Comparison of ENCODE assay signal across 15 cellular contexts in the genomic region with DNA sequence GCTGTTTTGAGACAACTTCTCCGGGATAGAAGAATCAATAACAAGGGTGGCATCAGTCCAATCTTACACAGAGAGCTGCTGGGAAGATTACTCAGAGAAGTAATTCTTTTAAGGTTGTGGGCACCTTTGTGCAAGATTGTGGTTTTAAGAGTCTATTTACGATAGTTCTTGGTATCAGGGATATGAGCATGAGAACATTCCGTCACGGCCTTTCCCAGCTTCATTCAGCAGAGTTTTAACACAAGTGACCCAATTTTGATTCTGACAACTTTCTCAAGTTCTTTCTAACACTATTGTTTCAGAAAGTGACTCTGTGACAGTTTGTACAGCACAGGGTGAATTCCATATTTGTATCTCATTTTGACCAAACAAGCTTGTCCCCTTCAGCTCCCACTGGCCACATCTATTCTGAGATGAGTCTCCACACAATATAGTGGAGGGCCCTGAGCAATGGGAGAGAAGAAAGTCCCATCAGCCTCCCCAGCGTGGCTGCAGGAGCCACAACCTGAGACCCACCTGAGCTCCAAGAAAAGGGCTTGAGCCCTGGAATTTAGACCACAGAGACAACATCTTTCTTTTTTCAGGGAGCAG.
A peak's percentile ranks its signal among the peaks of the same experiment; 100 is the strongest.
DNase-seq lines count a peak whose midpoint lies in the region.
"Had no signal": no experiment of that assay in that cellular context is flagged by ENCODE, and none has a peak within 500 bp of the region (broad histone marks: within the 10 kb centered on the region; RNA-seq: fewer than 3 reads in every experiment).

No MANE protein-coding gene starts in this region.

- intact Hi-C loops in activated CD4-positive, alpha-beta T cell treated with anti-CD3 and anti-CD28 coated beads, Interleukin-2, amount 10 ng/mL, durations not matched to agents 24 days and 14 days (cut with micrococcal nuclease) = no loop called here
- intact Hi-C loops in CD4-positive, alpha-beta memory T cell (cut with micrococcal nuclease) = no loop called here
- intact Hi-C loops in activated CD4-positive, alpha-beta memory T cell treated with anti-CD3 and anti-CD28 coated beads for 36 hours (cut with micrococcal nuclease) = loop anchor here (1.0 to 2.0 kb wide), 2 partner anchors 21 to 112 kb away; no protein-coding TSS in a partner anchor

- H3K4me3 ChIP-seq in CD4-positive, alpha-beta memory T cell (ENCODE audit: low read length in 2 of 2) = no peak overlapping the region
- no peak overlapping the region for H3K4me3 ChIP-seq in effector memory CD4-positive, alpha-beta T cell (ENCODE audit: insufficient read depth, low read depth, low read length, poor library complexity, severe bottlenecking)
- H3K4me3 ChIP-seq: spleen had no signal

- peaks cover 25% of the 10 kb centered on the region for H3K4me1 Mint-ChIP-seq in activated CD4-positive, alpha-beta T cell treated with anti-CD3 and anti-CD28 coated beads, Interleukin-2, amount 10 ng/mL, durations not matched to agents 24 days and 14 days
- H3K4me1 Mint-ChIP-seq in CD4-positive, alpha-beta memory T cell = peaks cover 20 to 51% (median 38%) of the 10 kb centered on the region in 4 donors
- H3K4me1 Mint-ChIP-seq in activated CD4-positive, alpha-beta memory T cell treated with anti-CD3 and anti-CD28 coated beads for 36 hours (ENCODE audit: low read depth) = peaks cover 44% of the 10 kb centered on the region

- CTCF ChIA-PET in CD4-positive, alpha-beta memory T cell (lab: Charles Lee; ENCODE audit: partially characterized antibody) = interaction anchor here (0.9 to 3.8 kb wide), 5 partner anchors 17 to 138 kb away, joined by 3 to 13 read pairs (median 3); no protein-coding TSS in a partner anchor
- CTCF ChIA-PET in activated CD4-positive, alpha-beta memory T cell treated with anti-CD3 and anti-CD28 coated beads for 36 hours (lab: Charles Lee) = interaction anchor here (0.6 to 11.1 kb wide), 8 partner anchors 14 to 225 kb away, joined by 3 to 155 read pairs (median 6); no protein-coding TSS in a partner anchor

- H3K27me3 ChIP-seq in CD4-positive, alpha-beta memory T cell (ENCODE audit: insufficient read depth, low read length) = no peaks in the 10 kb centered on the region
- H3K27me3 ChIP-seq in effector memory CD4-positive, alpha-beta T cell (replicated peaks; ENCODE audit: control insufficient read depth, insufficient read depth, low read length, poor library complexity, severe bottlenecking) = no peaks in the 10 kb centered on the region

- no peaks in the 10 kb centered on the region for H3K27me3 Mint-ChIP-seq in activated CD4-positive, alpha-beta T cell treated with anti-CD3 and anti-CD28 coated beads, Interleukin-2, amount 10 ng/mL, durations not matched to agents 24 days and 14 days
- peaks cover 4 to 12% of the 10 kb centered on the region in 2 donors for H3K27me3 Mint-ChIP-seq in CD4-positive, alpha-beta memory T cell
- peaks cover 9% of the 10 kb centered on the region for H3K27me3 Mint-ChIP-seq in activated CD4-positive, alpha-beta memory T cell treated with anti-CD3 and anti-CD28 coated beads for 36 hours

- no peaks in the 10 kb centered on the region for H3K9me3 ChIP-seq in CD4-positive, alpha-beta memory T cell (ENCODE audit: control insufficient read depth in 1 of 2, low read length in 2 of 2)
- H3K9me3 ChIP-seq in effector memory CD4-positive, alpha-beta T cell (ENCODE audit: control insufficient read depth, low read length) = no peaks in the 10 kb centered on the region
- H3K9me3 ChIP-seq: spleen had no signal

- peak overlapping the region; percentile 75 for H3K27ac Mint-ChIP-seq in activated CD4-positive, alpha-beta T cell treated with anti-CD3 and anti-CD28 coated beads, Interleukin-2, amount 10 ng/mL, durations not matched to agents 24 days and 14 days
- peak overlapping the region; percentile 56 to 95 (median 91) for H3K27ac Mint-ChIP-seq in CD4-positive, alpha-beta memory T cell
- peak overlapping the region; percentile 81 for H3K27ac Mint-ChIP-seq in activated CD4-positive, alpha-beta memory T cell treated with anti-CD3 and anti-CD28 coated beads for 36 hours
- H3K27ac Mint-ChIP-seq: memory B cell had no signal

- H3K36me3 ChIP-seq in CD4-positive, alpha-beta memory T cell (ENCODE audit: insufficient read depth, low read length) = no peaks in the 10 kb centered on the region
- H3K36me3 ChIP-seq in effector memory CD4-positive, alpha-beta T cell (ENCODE audit: control insufficient read depth, insufficient read depth, low read length) = no peaks in the 10 kb centered on the region
- H3K36me3 ChIP-seq: spleen had no signal

- peak overlapping the region; percentile 51 for H3K4me3 Mint-ChIP-seq in activated CD4-positive, alpha-beta T cell treated with anti-CD3 and anti-CD28 coated beads, Interleukin-2, amount 10 ng/mL, durations not matched to agents 24 days and 14 days
- H3K4me3 Mint-ChIP-seq in CD4-positive, alpha-beta memory T cell = peak overlapping the region; percentile 29 to 90 (median 74)
- H3K4me3 Mint-ChIP-seq in activated CD4-positive, alpha-beta memory T cell treated with anti-CD3 and anti-CD28 coated beads for 36 hours = peak overlapping the region; percentile 52
- H3K4me3 Mint-ChIP-seq: memory B cell had no signal

- H3K4me1 ChIP-seq in CD4-positive, alpha-beta memory T cell (ENCODE audit: insufficient read depth, low read length) = peaks cover 27% of the 10 kb centered on the region
- peaks cover 8% of the 10 kb centered on the region for H3K4me1 ChIP-seq in effector memory CD4-positive, alpha-beta T cell (ENCODE audit: control insufficient read depth, insufficient read depth, low read length, poor library complexity, severe bottlenecking)
- H3K4me1 ChIP-seq: spleen had no signal

- POLR2A ChIA-PET in CD4-positive, alpha-beta memory T cell (lab: Charles Lee; ENCODE audit: partially characterized antibody) = interaction anchor here (1.8 kb wide), 1 partner anchor 23 kb away, joined by 4 read pairs; no protein-coding TSS in a partner anchor
- POLR2A ChIA-PET in activated CD4-positive, alpha-beta memory T cell treated with anti-CD3 and anti-CD28 coated beads for 36 hours (lab: Charles Lee) = interaction anchor here (0.7 to 1.5 kb wide), 2 partner anchors 15 to 79 kb away, joined by 3 to 7 read pairs; no protein-coding TSS in a partner anchor

- no peaks in the 10 kb centered on the region for H3K9me3 Mint-ChIP-seq in activated CD4-positive, alpha-beta T cell treated with anti-CD3 and anti-CD28 coated beads, Interleukin-2, amount 10 ng/mL, durations not matched to agents 24 days and 14 days
- H3K9me3 Mint-ChIP-seq in CD4-positive, alpha-beta memory T cell = peaks cover 0 to 3% (median 0%) of the 10 kb centered on the region in 8 donors
- H3K9me3 Mint-ChIP-seq in activated CD4-positive, alpha-beta memory T cell treated with anti-CD3 and anti-CD28 coated beads for 36 hours = no peaks in the 10 kb centered on the region
- H3K9me3 Mint-ChIP-seq: memory B cell had no signal

- peak overlapping the region; percentile 38 for H3K27ac ChIP-seq in CD4-positive, alpha-beta memory T cell (ENCODE audit: low read depth, low read length)
- H3K27ac ChIP-seq in effector memory CD4-positive, alpha-beta T cell (ENCODE audit: insufficient read depth, low read length, poor library complexity, severe bottlenecking) = peak overlapping the region; percentile 55

- H3K36me3 Mint-ChIP-seq in activated CD4-positive, alpha-beta T cell treated with anti-CD3 and anti-CD28 coated beads, Interleukin-2, amount 10 ng/mL, durations not matched to agents 24 days and 14 days (ENCODE audit: low read depth) = no peaks in the 10 kb centered on the region
- no peaks in the 10 kb centered on the region for H3K36me3 Mint-ChIP-seq in CD4-positive, alpha-beta memory T cell
- no peaks in the 10 kb centered on the region for H3K36me3 Mint-ChIP-seq in activated CD4-positive, alpha-beta memory T cell treated with anti-CD3 and anti-CD28 coated beads for 36 hours
- H3K36me3 Mint-ChIP-seq: memory B cell had no signal

- DNase-seq in activated CD4-positive, alpha-beta T cell treated with anti-CD3 and anti-CD28 coated beads, Interleukin-2, amount 10 ng/mL, durations not matched to agents 24 days and 14 days = no peak
- DNase-seq in activated CD4-positive, alpha-beta T cell treated with anti-CD3 and anti-CD28 coated beads, Interleukin-2, amount 50 U/mL, for 4 hours = no peak
- peak in 4 of 5 donors; percentile 36 to 60 (median 52) for DNase-seq in CD4-positive, alpha-beta memory T cell
- DNase-seq in activated CD4-positive, alpha-beta memory T cell treated with anti-CD3 and anti-CD28 coated beads for 36 hours = peak; percentile 61
- no peak for DNase-seq in effector memory CD4-positive, alpha-beta T cell
- DNase-seq in NCI-H2171 treated with DMSO at 0.1 percent for 48 hours (lab: John Stamatoyannopoulos, UW) (no peak), retina (no peak), HUDEP-2 (lab: John Stamatoyannopoulos, UW; ENCODE audit: unreplicated experiment in 76 of 76) (no peak)
- DNase-seq: Calu3, dermis blood vessel endothelial cell, NCI-H1105, NCI-H2029, SIG-M5, spleen had no signal

Comparison
In these comparisons a context has a peak if more than half of its experiments do, and no peak if none do; other contexts are left out.
1. DNase-seq: peak in CD4-positive, alpha-beta memory T cell (4 of 5) and activated CD4-positive, alpha-beta memory T cell treated with anti-CD3 and anti-CD28 coated beads for 36 hours (single experiment); none in activated CD4-positive, alpha-beta T cell treated with anti-CD3 and anti-CD28 coated beads, Interleukin-2, amount 10 ng/mL, durations not matched to agents 24 days and 14 days (single experiment), activated CD4-positive, alpha-beta T cell treated with anti-CD3 and anti-CD28 coated beads, Interleukin-2, amount 50 U/mL, for 4 hours (0 of 2), effector memory CD4-positive, alpha-beta T cell (0 of 3), NCI-H2171 treated with DMSO at 0.1 percent for 48 hours (single experiment), retina (single experiment) and HUDEP-2 (0 of 76).
2. Peak in every context shown above with its lines, with median percentiles within 50 percentile points of each other: H3K27ac Mint-ChIP-seq and H3K4me3 Mint-ChIP-seq.